In the genomic region with DNA sequence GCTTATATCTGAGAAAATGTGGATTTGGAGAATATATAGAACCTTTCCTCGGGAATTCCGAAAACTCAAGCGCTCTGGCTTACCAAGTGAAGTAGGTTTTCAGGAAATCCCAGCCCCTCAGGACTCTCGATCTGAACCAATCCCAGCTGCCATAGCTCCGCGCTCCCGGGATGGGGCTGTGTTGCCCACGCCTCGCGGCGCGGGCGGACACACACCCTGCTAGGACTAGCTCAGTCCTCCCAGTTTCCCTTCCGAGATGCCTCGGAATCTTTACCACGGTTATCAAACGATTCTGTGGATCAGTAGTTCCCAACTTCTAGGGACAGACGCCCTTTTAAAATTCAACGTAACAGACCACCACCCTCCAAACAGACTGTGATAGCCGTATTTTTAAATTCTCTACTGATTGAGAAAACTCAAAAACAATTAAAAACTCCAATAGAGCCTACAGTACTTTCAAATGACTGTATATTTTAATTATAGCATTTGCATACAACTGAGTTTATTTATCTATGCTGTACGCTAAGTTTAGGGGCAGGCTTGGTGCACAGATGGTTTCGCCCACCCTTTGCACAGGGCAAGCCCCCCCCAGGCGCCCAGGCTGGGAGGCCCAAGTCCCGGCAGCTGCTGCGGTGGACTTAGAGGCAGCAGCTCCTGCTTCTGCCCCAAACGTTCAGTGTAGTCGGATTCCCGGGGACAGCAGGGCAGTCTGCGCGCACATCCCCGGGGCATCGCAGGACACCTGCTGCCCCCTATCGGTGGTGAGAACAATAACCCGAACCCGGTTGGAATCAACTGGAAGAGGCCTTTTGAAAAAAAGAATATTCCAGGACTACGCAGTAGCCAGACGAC, we compare ENCODE assay signal across 8 cellular contexts. TPM values are rescaled to one million over a fixed set of nuclear protein-coding genes. Genes with fewer than 3 reads are reported as not detected.
DNase-seq lines count a peak whose midpoint lies in the region; ATAC-seq and TF ChIP-seq lines count a peak whose summit lies in the region.

No MANE protein-coding gene starts in this region.

- H3K4ac ChIP-seq in neuronal stem cell (ENCODE audit: low read length), result no peak overlapping the region

- no peak overlapping the region for H2BK5ac ChIP-seq in neuronal stem cell (ENCODE audit: low read length)

- no peak overlapping the region for H2BK120ac ChIP-seq in neuronal stem cell (ENCODE audit: low read depth, low read length)

- no peak overlapping the region for H2AK5ac ChIP-seq in neuronal stem cell (ENCODE audit: low read depth, low read length)

- no peak overlapping the region for H3K14ac ChIP-seq in neuronal stem cell (ENCODE audit: low read length)

- no peaks in the 10 kb centered on the region for H3K9me3 Mint-ChIP-seq in activated naive CD4-positive, alpha-beta T cell treated with anti-CD3 and anti-CD28 coated beads for 36 hours

- H3K27me3 Mint-ChIP-seq in activated naive CD4-positive, alpha-beta T cell treated with anti-CD3 and anti-CD28 coated beads for 36 hours (ENCODE audit: low read depth), result peaks cover 10% of the 10 kb centered on the region

- peaks cover 0 to 26% (median 5%) of the 10 kb centered on the region in 3 donors for H3K4me1 ChIP-seq in gastroesophageal sphincter
- peaks cover 0 to 7% of the 10 kb centered on the region in 2 donors for H3K4me1 ChIP-seq in neuronal stem cell (ENCODE audit: control insufficient read depth in 2 of 2, insufficient read depth in 1 of 2, low read depth in 1 of 2, low read length in 2 of 2)
- H3K4me1 ChIP-seq in thoracic aorta (ENCODE audit: control insufficient read depth in 1 of 2, low read depth in 2 of 2), result peaks cover 5 to 10% of the 10 kb centered on the region in 2 donors

- no peak overlapping the region for H3K18ac ChIP-seq in neuronal stem cell (ENCODE audit: low read length)

- 2 to 5% methylated on average over 11 to 23 of the region's 37 CpGs for WGBS in gastroesophageal sphincter (ENCODE audit: low coverage in 1 of 2), 2 donors
- WGBS in neuronal stem cell (ENCODE audit: extremely low coverage in 2 of 2, insufficient read length in 2 of 2, insufficient replicate concordance in 1 of 2), 2 donors, result no CpG with 5 or more reads among the region's 37 CpGs

- ATAC-seq in GM21447 (IDR thresholded peaks at IDR 0.05; ENCODE audit: unreplicated experiment) (peak; percentile 60), gastroesophageal sphincter (peak; percentile 77), thoracic aorta (ENCODE audit: insufficient number of reproducible peaks, low FRiP score, low read depth) (peak; percentile 51)

- no peak overlapping the region for H2BK12ac ChIP-seq in neuronal stem cell (ENCODE audit: low read length)

- H3K79me1 ChIP-seq in neuronal stem cell (ENCODE audit: low read depth, low read length), result no peaks in the 10 kb centered on the region

- H3K36me3 Mint-ChIP-seq in activated naive CD4-positive, alpha-beta T cell treated with anti-CD3 and anti-CD28 coated beads for 36 hours (ENCODE audit: low read depth), result no peaks in the 10 kb centered on the region

- peak overlapping the region; percentile 68 for H2AFZ ChIP-seq in neuronal stem cell (ENCODE audit: low read length)

- H4K8ac ChIP-seq in neuronal stem cell (ENCODE audit: low read depth, low read length), result no peak overlapping the region

- CTCF ChIA-PET in RWPE1 (lab: Yijun Ruan, JAX), result interaction anchor here (0.6 to 2.9 kb wide), 10 partner anchors 8 to 211 kb away, joined by 3 to 18 read pairs (median 5); no protein-coding TSS in a partner anchor
- CTCF ChIA-PET in activated naive CD4-positive, alpha-beta T cell treated with anti-CD3 and anti-CD28 coated beads for 36 hours (lab: Charles Lee), result interaction anchor here (0.7 to 3.9 kb wide), 24 partner anchors 8 to 772 kb away, joined by 3 to 25 read pairs (median 4); no protein-coding TSS in a partner anchor

- H2BK15ac ChIP-seq in neuronal stem cell (ENCODE audit: low read length), result no peak overlapping the region

- H3K36me3 ChIP-seq in gastroesophageal sphincter (no peaks in the 10 kb centered on the region), neuronal stem cell (replicated peaks in 1 of 2; ENCODE audit: control insufficient read depth in 2 of 2, insufficient read depth in 2 of 2, low read length in 2 of 2) (no peaks in the 10 kb centered on the region), thoracic aorta (no peaks in the 10 kb centered on the region)

- TF ChIP-seq POLR2A in gastroesophageal sphincter (IDR thresholded peaks at IDR 0.05), result no peak

- H4K91ac ChIP-seq in neuronal stem cell (ENCODE audit: low read depth, low read length, poor library complexity), result no peak overlapping the region

- H3K4me3 ChIP-seq in gastroesophageal sphincter (peak overlapping the region; percentile 78 to 81), neuronal stem cell (ENCODE audit: low read length in 2 of 2) (peak overlapping the region; percentile 17 to 72), thoracic aorta (peak overlapping the region; percentile 93)

- H3K27me3 ChIP-seq in gastroesophageal sphincter, result no peaks in the 10 kb centered on the region
- peaks cover 0 to 21% (median 0%) of the 10 kb centered on the region in 3 experiments for H3K27me3 ChIP-seq in neuronal stem cell (ENCODE audit: control insufficient read depth in 3 of 3, insufficient read depth in 3 of 3, low read depth in 1 of 3, low read length in 3 of 3)
- no peaks in the 10 kb centered on the region for H3K27me3 ChIP-seq in thoracic aorta (replicated peaks; ENCODE audit: insufficient read depth)

- no peak overlapping the region for H3K23ac ChIP-seq in neuronal stem cell (ENCODE audit: low read depth, low read length, poor library complexity)

- H3K27ac ChIP-seq in RWPE1 (peak overlapping the region; percentile 92), gastroesophageal sphincter (peak overlapping the region; percentile 65 to 100 (median 98)), neuronal stem cell (replicated peaks; ENCODE audit: low read length) (no peak overlapping the region), thoracic aorta (peak overlapping the region; percentile 89 to 99)

- intact Hi-C loops in activated naive CD4-positive, alpha-beta T cell treated with anti-CD3 and anti-CD28 coated beads for 36 hours (cut with micrococcal nuclease), result loop anchor here (1.0 to 10.0 kb wide), 11 partner anchors 15 to 1405 kb away; a partner anchor contains a TSS

- TF ChIP-seq EP300 in gastroesophageal sphincter (IDR thresholded peaks at IDR 0.05), result no peak

- TF ChIP-seq CTCF in RWPE1 (conservative IDR thresholded peaks at IDR 0.05; ENCODE audit: low read depth) (peak; percentile 75), gastroesophageal sphincter (IDR thresholded peaks at IDR 0.05) (peak; percentile 79 to 95 (median 82)), thoracic aorta (IDR thresholded peaks at IDR 0.05) (peak; percentile 90)

- no peak overlapping the region for H3K9ac ChIP-seq in neuronal stem cell (ENCODE audit: low read depth, low read length, poor library complexity)

- no peaks in the 10 kb centered on the region for H3K9me3 ChIP-seq in gastroesophageal sphincter
- no peaks in the 10 kb centered on the region for H3K9me3 ChIP-seq in neuronal stem cell (replicated peaks in 1 of 2; ENCODE audit: control insufficient read depth in 2 of 2, insufficient read depth in 1 of 2, low read depth in 1 of 2, low read length in 2 of 2)
- no peaks in the 10 kb centered on the region for H3K9me3 ChIP-seq in thoracic aorta

- H3K4me3 Mint-ChIP-seq in activated naive CD4-positive, alpha-beta T cell treated with anti-CD3 and anti-CD28 coated beads for 36 hours, result peak overlapping the region; percentile 74

- H3K27ac Mint-ChIP-seq in activated naive CD4-positive, alpha-beta T cell treated with anti-CD3 and anti-CD28 coated beads for 36 hours, result no peak overlapping the region

- H3K4me2 ChIP-seq in neuronal stem cell (ENCODE audit: insufficient read depth, low read length, poor library complexity, severe bottlenecking), result peak overlapping the region; percentile 97

- POLR2A ChIA-PET in RWPE1 (lab: Yijun Ruan, JAX; ENCODE audit: low non-redundant PET), result no interaction called here

- DNase-seq in DMS153 treated with DMSO at 0.1 percent for 48 hours (lab: John Stamatoyannopoulos, UW; ENCODE audit: unreplicated experiment) (peak; percentile 85), HT1080 (ENCODE audit: low read depth) (peak; percentile 55), RWPE1 (ENCODE audit: low spot score) (peak; percentile 73), neuronal stem cell (ENCODE audit: low spot score) (peak; percentile 79), thoracic aorta (ENCODE audit: low spot score) (peak; percentile 18)
- DNase-seq in activated naive CD4-positive, alpha-beta T cell treated with anti-CD3 and anti-CD28 coated beads for 36 hours, result peak; percentile 70

- H3K4me1 Mint-ChIP-seq in activated naive CD4-positive, alpha-beta T cell treated with anti-CD3 and anti-CD28 coated beads for 36 hours (ENCODE audit: low read depth), result peaks cover 12% of the 10 kb centered on the region

RNA-seq across cellular contexts. Expression of a gene that starts 52.3 kb away (rescaled TPM):
- not detected in 2 replicates for total RNA-seq in HT1080 (2014; rRNA removed; shearing (Covaris generic))
- not detected in 2 replicates for polyA plus RNA-seq in HT1080 (2015; cell fraction: cytosol; rRNA removed)
- not detected in 2 replicates for polyA plus RNA-seq in HT1080 (2015; cell fraction: nucleus; rRNA removed)
- total RNA-seq in activated naive CD4-positive, alpha-beta T cell treated with anti-CD3 and anti-CD28 coated beads for 36 hours, result not detected
- total RNA-seq in gastroesophageal sphincter (not detected), thoracic aorta (not detected)
- not detected for polyA plus RNA-seq in neuronal stem cell (2013, experiment 1 of 2)
- polyA plus RNA-seq in neuronal stem cell (2013, experiment 2 of 2), result not detected

Comparison
In these comparisons a context has a peak if more than half of its experiments do, and no peak if none do; other contexts are left out.
1. DNase-seq: peak in every context shown above with its lines; median percentile 85 in DMS153 treated with DMSO at 0.1 percent for 48 hours; 79 in neuronal stem cell; 73 in RWPE1; 70 in activated naive CD4-positive, alpha-beta T cell treated with anti-CD3 and anti-CD28 coated beads for 36 hours; 55 in HT1080; 18 in thoracic aorta.